Comparison of ENCODE assay signal across 30 cellular contexts in the genomic region with DNA sequence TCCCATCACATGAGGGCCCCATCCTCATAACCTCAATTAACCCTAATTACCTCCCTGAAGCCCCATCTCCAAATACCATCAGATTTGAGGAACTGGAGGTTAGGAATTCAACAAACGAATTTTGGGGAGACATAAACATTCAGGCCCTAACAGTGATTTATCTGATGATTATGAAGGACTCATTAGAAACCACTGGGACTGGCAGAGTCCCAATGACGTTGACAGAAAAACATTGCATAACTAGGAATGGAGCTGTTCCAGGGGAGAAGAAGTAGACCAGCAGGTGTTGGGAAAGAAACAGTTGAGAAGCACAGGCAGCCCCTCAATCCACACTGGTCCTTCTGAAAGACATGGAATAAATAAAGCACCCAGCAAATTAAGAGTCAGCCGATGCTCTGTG.
"Had no signal": no experiment of that assay in that cellular context is flagged by ENCODE, and none has a peak within 500 bp of the region (broad histone marks: within the 10 kb centered on the region; RNA-seq: fewer than 3 reads in every experiment).

No MANE protein-coding gene starts in this region.

- H3K4me3 ChIP-seq: SJCRH30, SK-N-MC had no signal

- H3K27ac ChIP-seq: brain microvascular endothelial cell, SJCRH30, SK-N-MC, WERI-Rb-1 had no signal

- DNase-seq: activated CD4-positive, alpha-beta memory T cell treated with anti-CD3 and anti-CD28 coated beads, Interleukin-2, amount 10 ng/mL, durations not matched to agents 7 days and 5 days; activated CD4-positive, alpha-beta T cell treated with anti-CD3 and anti-CD28 coated beads for 1 hour; activated CD4-positive, alpha-beta T cell treated with anti-CD3 and anti-CD28 coated beads for 48 hours; activated CD4-positive, CD25-positive, alpha-beta regulatory T cell; activated CD8-positive, alpha-beta memory T cell treated with anti-CD3 and anti-CD28 coated beads for 24 hours; activated CD8-positive, alpha-beta memory T cell treated with anti-CD3 and anti-CD28 coated beads, Interleukin-2, amount 10 ng/mL, durations not matched to agents 7 days and 5 days; activated CD8-positive, alpha-beta memory T cell treated with anti-CD3 and anti-CD28 coated beads, Interleukin-2, amount 50 U/mL, for 48 hours; activated effector memory CD4-positive, alpha-beta T cell treated with anti-CD3 and anti-CD28 coated beads, Interleukin-2, amount 50 U/mL, for 16 hours; activated naive CD4-positive, alpha-beta T cell; activated naive CD4-positive, alpha-beta T cell treated with anti-CD3 and anti-CD28 coated beads, Interleukin-2, amount 50 U/mL, for 16 hours; activated naive CD8-positive, alpha-beta T cell treated with anti-CD3 and anti-CD28 coated beads for 36 hours; activated T-cell treated with anti-CD3 and anti-CD28 coated beads, Interleukin-2, amount 50 U/mL, for 72 hours; anterior cingulate cortex; brain microvascular endothelial cell; central memory CD4-positive, alpha-beta T cell; Kasumi-1; KG1; NCI-H1105; NCI-H1436; NCI-H1694; NCI-H1930; NCI-H2081 treated with DMSO at 0.1 percent for 48 hours; NCI-H226; NCI-H446 treated with DMSO at 0.1 percent for 48 hours; NCI-H524; SHP77; SJCRH30; T1000; WERI-Rb-1 had no signal
